20 cellular contexts compared by ENCODE assay signal in the genomic region with DNA sequence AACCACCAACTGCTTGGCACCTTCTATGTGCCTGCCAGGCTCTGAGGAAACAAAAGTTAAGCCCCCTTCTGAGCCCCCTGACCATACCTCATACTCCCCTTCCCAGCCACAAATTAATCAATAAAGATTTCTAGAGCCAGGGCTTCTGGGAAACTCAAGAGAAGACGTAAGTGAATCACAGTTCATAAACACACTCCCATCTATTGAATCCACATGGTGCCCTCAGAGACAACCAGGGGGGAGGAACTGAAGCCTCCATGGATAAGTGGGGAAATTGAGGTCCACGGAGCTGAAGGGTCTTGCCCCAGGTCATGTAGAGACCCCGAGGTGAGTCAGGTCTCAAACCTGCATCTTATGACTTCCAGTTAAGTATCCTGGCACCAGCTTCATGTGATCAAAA.
"Had no signal": no experiment of that assay in that cellular context is flagged by ENCODE, and none has a peak within 500 bp of the region (broad histone marks: within the 10 kb centered on the region; RNA-seq: fewer than 3 reads in every experiment).

No MANE protein-coding gene starts in this region.

- H3K4me3 ChIP-seq: ascending aorta, uterus had no signal

- DNase-seq: activated CD4-positive, alpha-beta memory T cell treated with anti-CD3 and anti-CD28 coated beads, Interleukin-2, amount 10 ng/mL, durations not matched to agents 7 days and 5 days; activated CD4-positive, alpha-beta T cell treated with anti-CD3 and anti-CD28 coated beads, Interleukin-2, amount 10 ng/mL, durations not matched to agents 7 days and 5 days; activated CD4-positive, CD25-positive, alpha-beta regulatory T cell treated with anti-CD3 and anti-CD28 coated beads, Interleukin-2, amount 50 U/mL, for 72 hours; activated CD8-positive, alpha-beta memory T cell treated with anti-CD3 and anti-CD28 coated beads, Interleukin-2, amount 50 U/mL, for 48 hours; activated gamma-delta T cell; activated naive CD4-positive, alpha-beta T cell treated with anti-CD3 and anti-CD28 coated beads, Interleukin-2, amount 10 ng/mL, durations not matched to agents 7 days and 5 days; activated naive CD8-positive, alpha-beta T cell treated with anti-CD3 and anti-CD28 coated beads, Interleukin-2, amount 10 ng/mL, durations not matched to agents 7 days and 5 days; activated T-cell treated with anti-CD3 and anti-CD28 coated beads, Interleukin-2, amount 50 U/mL, for 24 hours; caudate nucleus; foreskin keratinocyte; islet precursor cell; naive thymus-derived CD4-positive, alpha-beta T cell; SK-N-SH; stimulated activated CD4-positive, alpha-beta T cell treated with anti-CD3 and anti-CD28 coated beads, Interleukin-2, amount 100 ng/mL, for 48 hours; stimulated activated naive CD4-positive, alpha-beta T cell treated with Interleukin-2 at 50 U/mL for 16 hours; T-helper 2 cell; trophoblast cell; uterus had no signal

- H3K4me1 ChIP-seq: foreskin keratinocyte, uterus had no signal

- H3K9me3 ChIP-seq: ascending aorta, SK-N-SH, uterus had no signal

- H3K27ac ChIP-seq: foreskin keratinocyte, uterus had no signal

- H3K4me2 ChIP-seq: SK-N-SH had no signal

- H3K27me3 ChIP-seq: ascending aorta, uterus had no signal

- FAIRE-seq: endothelial cell of umbilical vein had no signal

- ATAC-seq: foreskin keratinocyte; naive thymus-derived CD4-positive, alpha-beta T cell had no signal

- H3K36me3 ChIP-seq: ascending aorta, uterus had no signal
